1 cellular context compared by ENCODE assay signal in genomic region chr1:31482478-31483011, GRCh38.
TF ChIP-seq lines count a peak whose summit lies in the region.

No MANE protein-coding gene starts in this region.

TF ChIP-seq in GM12878, 131 proteins besides CTCF, POLR2A, EP300 and RAD21 (continued from another document):
- TF ChIP-seq, protein P1, sequence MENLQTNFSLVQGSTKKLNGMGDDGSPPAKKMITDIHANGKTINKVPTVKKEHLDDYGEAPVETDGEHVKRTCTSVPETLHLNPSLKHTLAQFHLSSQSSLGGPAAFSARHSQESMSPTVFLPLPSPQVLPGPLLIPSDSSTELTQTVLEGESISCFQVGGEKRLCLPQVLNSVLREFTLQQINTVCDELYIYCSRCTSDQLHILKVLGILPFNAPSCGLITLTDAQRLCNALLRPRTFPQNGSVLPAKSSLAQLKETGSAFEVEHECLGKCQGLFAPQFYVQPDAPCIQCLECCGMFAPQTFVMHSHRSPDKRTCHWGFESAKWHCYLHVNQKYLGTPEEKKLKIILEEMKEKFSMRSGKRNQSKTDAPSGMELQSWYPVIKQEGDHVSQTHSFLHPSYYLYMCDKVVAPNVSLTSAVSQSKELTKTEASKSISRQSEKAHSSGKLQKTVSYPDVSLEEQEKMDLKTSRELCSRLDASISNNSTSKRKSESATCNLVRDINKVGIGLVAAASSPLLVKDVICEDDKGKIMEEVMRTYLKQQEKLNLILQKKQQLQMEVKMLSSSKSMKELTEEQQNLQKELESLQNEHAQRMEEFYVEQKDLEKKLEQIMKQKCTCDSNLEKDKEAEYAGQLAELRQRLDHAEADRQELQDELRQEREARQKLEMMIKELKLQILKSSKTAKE (IDR thresholded peaks at IDR 0.05; ENCODE audit: low read depth, poor library complexity, severe bottlenecking) = no peak
- TF ChIP-seq MTA3 (IDR thresholded peaks at IDR 0.05; ENCODE audit: borderline replicate concordance, low read length) = no peak
- TF ChIP-seq HDAC2 (IDR thresholded peaks at IDR 0.05) = no peak
- peak; percentile 18; the same call in 1 of the 2 replicates for TF ChIP-seq ZNF24 (IDR thresholded peaks at IDR 0.05)
- no peak for TF ChIP-seq IRF4 (IDR thresholded peaks at IDR 0.05; ENCODE audit: low read depth, low read length)
- 0 out of 2 replicates have a peak, but pooled peaks have one; percentile 20 for TF ChIP-seq GATAD2B (conservative IDR thresholded peaks at IDR 0.05; ENCODE audit: low read depth)
- peak; percentile 45; the same call in 1 of the 2 replicates for TF ChIP-seq RB1 (IDR thresholded peaks at IDR 0.05; ENCODE audit: borderline replicate concordance)
- TF ChIP-seq, protein P2, sequence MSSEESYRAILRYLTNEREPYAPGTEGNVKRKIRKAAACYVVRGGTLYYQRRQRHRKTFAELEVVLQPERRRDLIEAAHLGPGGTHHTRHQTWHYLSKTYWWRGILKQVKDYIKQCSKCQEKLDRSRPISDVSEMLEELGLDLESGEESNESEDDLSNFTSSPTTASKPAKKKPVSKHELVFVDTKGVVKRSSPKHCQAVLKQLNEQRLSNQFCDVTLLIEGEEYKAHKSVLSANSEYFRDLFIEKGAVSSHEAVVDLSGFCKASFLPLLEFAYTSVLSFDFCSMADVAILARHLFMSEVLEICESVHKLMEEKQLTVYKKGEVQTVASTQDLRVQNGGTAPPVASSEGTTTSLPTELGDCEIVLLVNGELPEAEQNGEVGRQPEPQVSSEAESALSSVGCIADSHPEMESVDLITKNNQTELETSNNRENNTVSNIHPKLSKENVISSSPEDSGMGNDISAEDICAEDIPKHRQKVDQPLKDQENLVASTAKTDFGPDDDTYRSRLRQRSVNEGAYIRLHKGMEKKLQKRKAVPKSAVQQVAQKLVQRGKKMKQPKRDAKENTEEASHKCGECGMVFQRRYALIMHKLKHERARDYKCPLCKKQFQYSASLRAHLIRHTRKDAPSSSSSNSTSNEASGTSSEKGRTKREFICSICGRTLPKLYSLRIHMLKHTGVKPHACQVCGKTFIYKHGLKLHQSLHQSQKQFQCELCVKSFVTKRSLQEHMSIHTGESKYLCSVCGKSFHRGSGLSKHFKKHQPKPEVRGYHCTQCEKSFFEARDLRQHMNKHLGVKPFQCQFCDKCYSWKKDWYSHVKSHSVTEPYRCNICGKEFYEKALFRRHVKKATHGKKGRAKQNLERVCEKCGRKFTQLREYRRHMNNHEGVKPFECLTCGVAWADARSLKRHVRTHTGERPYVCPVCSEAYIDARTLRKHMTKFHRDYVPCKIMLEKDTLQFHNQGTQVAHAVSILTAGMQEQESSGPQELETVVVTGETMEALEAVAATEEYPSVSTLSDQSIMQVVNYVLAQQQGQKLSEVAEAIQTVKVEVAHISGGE (CRISPR knock-in tag; IDR thresholded peaks at IDR 0.05) = no peak
- TF ChIP-seq SMARCA5 (IDR thresholded peaks at IDR 0.05) = peak; percentile 84; the same call in 1 of the 2 replicates
- TF ChIP-seq USF2 (IDR thresholded peaks at IDR 0.05; ENCODE audit: borderline replicate concordance, low read depth, low read length) = no peak
